Comparison of ENCODE assay signal across 16 cellular contexts in the genomic region with DNA sequence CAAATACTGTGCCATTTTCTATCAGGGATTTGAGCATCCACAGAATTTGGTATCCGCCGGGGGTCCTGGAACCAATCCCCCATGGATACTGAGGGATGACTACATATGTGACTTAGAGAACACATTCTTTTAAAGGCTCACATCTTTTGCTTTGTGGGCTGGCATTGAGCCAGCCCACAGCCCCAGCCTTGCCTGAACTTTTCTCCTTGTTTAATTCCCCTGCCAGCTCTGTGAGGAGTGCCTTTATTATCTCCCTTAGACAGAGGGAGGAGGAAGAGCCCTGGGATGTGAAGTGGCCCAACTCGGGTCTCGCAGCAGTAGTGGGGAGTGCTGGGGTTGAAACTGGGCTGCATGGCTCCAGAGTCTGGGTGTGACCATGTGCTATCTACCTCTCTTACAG. TPM values are rescaled to one million over a fixed set of nuclear protein-coding genes. Genes with fewer than 3 reads are reported as not detected.
DNase-seq lines count a peak whose midpoint lies in the region; ATAC-seq and TF ChIP-seq lines count a peak whose summit lies in the region.
"Had no signal": no experiment of that assay in that cellular context is flagged by ENCODE, and none has a peak within 500 bp of the region (broad histone marks: within the 10 kb centered on the region; RNA-seq: fewer than 3 reads in every experiment).

No MANE protein-coding gene starts in this region.

- H4K20me1 ChIP-seq in fibroblast of lung (ENCODE audit: control insufficient read depth, extremely low read depth, insufficient read depth, low read length) = no peaks in the 10 kb centered on the region

- POLR2A ChIA-PET in MCF 10A (lab: Yijun Ruan, JAX) = interaction anchor here (0.9 kb wide), 1 partner anchor 16 kb away, joined by 3 read pairs; no protein-coding TSS in a partner anchor

- intact Hi-C loops in breast epithelium (cut with DNase I; ENCODE audit: low total_unique reads) (no loop called here), MCF 10A (cut with micrococcal nuclease) (no loop called here), thyroid gland (cut with DNase I) (no loop called here), sigmoid colon (cut with DNase I) (no loop called here)

- H3K36me3 Mint-ChIP-seq in MCF 10A (ENCODE audit: insufficient read depth, unreplicated experiment) = peaks cover 6% of the 10 kb centered on the region

- WGBS in thyroid gland, 2 donors = 82 to 84% methylated on average over 4 of the region's 4 CpGs
- WGBS in sigmoid colon, 2 donors = 66 to 70% methylated on average over 4 of the region's 4 CpGs

- no peak for DNase-seq in breast epithelium (ENCODE audit: low spot score in 2 of 2)
- no peak for DNase-seq in MCF 10A (ENCODE audit: unreplicated experiment)
- DNase-seq in SJCRH30 = peak; percentile 4 to 45
- peak; percentile 57 to 73 for DNase-seq in fibroblast of lung (ENCODE audit: low read depth in 2 of 2)
- DNase-seq in NCI-H526 treated with DMSO at 0.1 percent for 48 hours (lab: John Stamatoyannopoulos, UW) = no peak
- DNase-seq in thyroid gland = no peak
- DNase-seq in sigmoid colon = no peak
- DNase-seq: activated CD4-positive, alpha-beta T cell treated with anti-CD3 and anti-CD28 coated beads, Interleukin-2, amount 50 U/mL, for 1 hour; left cardiac atrium; NCI-H2171 treated with DMSO at 0.1 percent for 48 hours; SHP77; stimulated activated CD4-positive, alpha-beta T cell treated with anti-CD3 and anti-CD28 coated beads, Interleukin-4, amount 100 ng/mL, for 1 hour had no signal

- TF ChIP-seq CTCF in breast epithelium (IDR thresholded peaks at IDR 0.05) = no peak
- no peak for TF ChIP-seq CTCF in MCF 10A (IDR thresholded peaks at IDR 0.05; ENCODE audit: unreplicated experiment)
- no peak for TF ChIP-seq CTCF in fibroblast of lung (conservative IDR thresholded peaks at IDR 0.05 in 1 of 2, IDR thresholded peaks at IDR 0.05 in 1 of 2; ENCODE audit: low read depth in 1 of 2, low read length in 2 of 2)
- TF ChIP-seq CTCF in thyroid gland (IDR thresholded peaks at IDR 0.05) = no peak
- no peak for TF ChIP-seq CTCF in sigmoid colon (IDR thresholded peaks at IDR 0.05)

- no peak overlapping the region for H3K27ac Mint-ChIP-seq in MCF 10A (ENCODE audit: low read depth, unreplicated experiment)

- H3K27me3 ChIP-seq in breast epithelium = no peaks in the 10 kb centered on the region
- no peaks in the 10 kb centered on the region for H3K27me3 ChIP-seq in SJCRH30
- H3K27me3 ChIP-seq in fibroblast of lung (ENCODE audit: control insufficient read depth, insufficient read depth, low read length) = no peaks in the 10 kb centered on the region
- H3K27me3 ChIP-seq in thyroid gland = no peaks in the 10 kb centered on the region
- H3K27me3 ChIP-seq in sigmoid colon = no peaks in the 10 kb centered on the region
- H3K27me3 ChIP-seq: esophagus muscularis mucosa had no signal

- ATAC-seq in HG02759 (IDR thresholded peaks at IDR 0.05; ENCODE audit: unreplicated experiment) = no peak

- peaks cover 33% of the 10 kb centered on the region for H3K4me1 Mint-ChIP-seq in MCF 10A (ENCODE audit: insufficient read depth, unreplicated experiment)

- no peaks in the 10 kb centered on the region for H3K9me3 ChIP-seq in breast epithelium
- H3K9me3 ChIP-seq in SJCRH30 (replicated peaks) = no peaks in the 10 kb centered on the region
- H3K9me3 ChIP-seq in fibroblast of lung (ENCODE audit: control insufficient read depth, insufficient read depth, low read depth, low read length) = no peaks in the 10 kb centered on the region
- H3K9me3 ChIP-seq in thyroid gland = no peaks in the 10 kb centered on the region
- H3K9me3 ChIP-seq in sigmoid colon = no peaks in the 10 kb centered on the region
- H3K9me3 ChIP-seq: esophagus muscularis mucosa, thoracic aorta had no signal

- no TSS peak for BruUV-seq in MCF 10A (replicated peaks; lab: Mats Ljungman, UMichigan)

- no peak for TF ChIP-seq EP300 in sigmoid colon (IDR thresholded peaks at IDR 0.05)

- no peak overlapping the region for H3K4me3 Mint-ChIP-seq in MCF 10A (ENCODE audit: unreplicated experiment)
- H3K4me3 Mint-ChIP-seq: CD14-positive monocyte had no signal

- no peak overlapping the region for H3K4me2 ChIP-seq in fibroblast of lung (ENCODE audit: extremely low read depth, insufficient read depth, low read length)

- H3K27ac ChIP-seq in breast epithelium = peak overlapping the region; percentile 35 to 38
- no peak overlapping the region for H3K27ac ChIP-seq in SJCRH30
- H3K27ac ChIP-seq in fibroblast of lung (ENCODE audit: insufficient read depth, low read length) = no peak overlapping the region
- no peak overlapping the region for H3K27ac ChIP-seq in thyroid gland
- no peak overlapping the region for H3K27ac ChIP-seq in sigmoid colon
- H3K27ac ChIP-seq: esophagus muscularis mucosa, thoracic aorta had no signal

- CTCF ChIA-PET in MCF 10A (lab: Yijun Ruan, JAX) = interaction anchor here (1.6 kb wide), 1 partner anchor 54 kb away, joined by 3 read pairs; no protein-coding TSS in a partner anchor

- H3K4me1 ChIP-seq in breast epithelium (peaks cover 0 to 11% of the 10 kb centered on the region in 2 donors), SJCRH30 (peaks cover 5% of the 10 kb centered on the region), fibroblast of lung (ENCODE audit: control insufficient read depth, extremely low read depth, insufficient read depth, low read length) (peaks cover 2% of the 10 kb centered on the region), thyroid gland (no peaks in the 10 kb centered on the region), sigmoid colon (peaks cover 0 to 10% (median 3%) of the 10 kb centered on the region in 4 donors)

- H3K36me3 ChIP-seq in breast epithelium (no peaks in the 10 kb centered on the region), SJCRH30 (no peaks in the 10 kb centered on the region), fibroblast of lung (ENCODE audit: control insufficient read depth, insufficient read depth, low read length) (no peaks in the 10 kb centered on the region), thyroid gland (no peaks in the 10 kb centered on the region), sigmoid colon (peaks cover 0 to 8% (median 0%) of the 10 kb centered on the region in 4 donors)
- H3K36me3 ChIP-seq: thoracic aorta had no signal

- H3K9me3 Mint-ChIP-seq in MCF 10A (ENCODE audit: unreplicated experiment) = no peaks in the 10 kb centered on the region
- H3K9me3 Mint-ChIP-seq: CD14-positive monocyte had no signal

- H3K79me2 ChIP-seq in fibroblast of lung (ENCODE audit: control insufficient read depth, insufficient read depth, low read length) = peaks cover 12% of the 10 kb centered on the region

- H2AFZ ChIP-seq in fibroblast of lung (ENCODE audit: low read length) = no peak overlapping the region

- H3K4me3 ChIP-seq in breast epithelium = no peak overlapping the region
- H3K4me3 ChIP-seq in SJCRH30 = no peak overlapping the region
- H3K4me3 ChIP-seq in fibroblast of lung (replicated peaks in 1 of 4; ENCODE audit: control extremely low read depth in 1 of 4, insufficient read depth in 1 of 4, low read depth in 3 of 4, low read length in 4 of 4) = no peak overlapping the region
- H3K4me3 ChIP-seq in thyroid gland (replicated peaks in 1 of 3) = no peak overlapping the region
- no peak overlapping the region for H3K4me3 ChIP-seq in sigmoid colon
- H3K4me3 ChIP-seq: esophagus muscularis mucosa, thoracic aorta had no signal

- no peak for TF ChIP-seq POLR2A in breast epithelium (IDR thresholded peaks at IDR 0.05)
- TF ChIP-seq POLR2A in thyroid gland (IDR thresholded peaks at IDR 0.05) = no peak
- TF ChIP-seq POLR2A in sigmoid colon (IDR thresholded peaks at IDR 0.05) = no peak

- H3K27me3 Mint-ChIP-seq in MCF 10A (ENCODE audit: insufficient read depth, unreplicated experiment) = no peaks in the 10 kb centered on the region

- H3K9ac ChIP-seq in fibroblast of lung (ENCODE audit: insufficient read depth, low read length) = no peak overlapping the region

RNA-seq across cellular contexts. Expression of gene TTC39C, which starts 7.6 kb away (rescaled TPM):
- total RNA-seq in breast epithelium = 10 to 100 TPM; 49.8 to 59.0 (median 53.0) TPM
- total RNA-seq in MCF 10A (2022) = 11.4 and 12.9 TPM in 2 replicates
- 12.6 and 13.7 TPM in 2 replicates for total RNA-seq in SJCRH30 (2014; rRNA removed; shearing (Covaris generic))
- 32.0 and 32.6 TPM in 2 replicates for total RNA-seq in fibroblast of lung
- 15.8 and 17.7 TPM in 2 replicates for polyA plus RNA-seq in fibroblast of lung
- polyA plus RNA-seq in fibroblast of lung (2012) = 11.4 and 15.7 TPM in 2 replicates
- 7.1 and 12.3 TPM in 2 replicates for polyA minus RNA-seq in fibroblast of lung (ENCODE audit: low replicate concordance)
- total RNA-seq in thyroid gland = 10 to 100 TPM; 10.6 to 25.4 (median 12.9) TPM
- total RNA-seq in sigmoid colon = 10 to 100 TPM; 27.0 to 36.9 (median 30.0) TPM
- polyA plus RNA-seq in sigmoid colon = 10 to 100 TPM in 1 of 3 donors, 1 to 10 TPM in 2; 2.3 to 10.3 (median 6.6) TPM

Comparison
In these comparisons a context has a peak if more than half of its experiments do, and no peak if none do; other contexts are left out.
1. DNase-seq: peak in SJCRH30 (2 of 2) and fibroblast of lung (2 of 2); none in breast epithelium (0 of 2), MCF 10A (single experiment), NCI-H526 treated with DMSO at 0.1 percent for 48 hours (single experiment), thyroid gland (0 of 2) and sigmoid colon (single experiment).
2. H3K27ac ChIP-seq: peak in breast epithelium (2 of 2); none in SJCRH30 (single experiment), fibroblast of lung (single experiment), thyroid gland (0 of 3) and sigmoid colon (0 of 4).